8 cellular contexts compared by ENCODE assay signal in genomic region chr11:115504279-115505158, GRCh38. TPM values are rescaled to one million over a fixed set of nuclear protein-coding genes. Genes with fewer than 3 reads are reported as not detected.
A peak's percentile ranks its signal among the peaks of the same experiment; 100 is the strongest.
DNase-seq lines count a peak whose midpoint lies in the region; ATAC-seq, FAIRE-seq and TF ChIP-seq lines count a peak whose summit lies in the region.

TSS of gene CADM1 (minus strand) at chr11:115504415.

- no peaks in the 10 kb centered on the region for H3K36me3 Mint-ChIP-seq in CD8-positive, alpha-beta memory T cell
- no peaks in the 10 kb centered on the region for H3K36me3 Mint-ChIP-seq in T-helper 2 cell treated with Interferon-gamma antibody and Interleukin-4, amounts not matched to agents 5 μg/mL and 100 μg/mL, for 36 hours (ENCODE audit: low read depth)

- H3K27me3 ChIP-seq in CD8-positive, alpha-beta memory T cell (ENCODE audit: insufficient read depth, low read length, poor library complexity, severe bottlenecking): peaks cover 25% of the 10 kb centered on the region
- H3K27me3 ChIP-seq in K562 (ENCODE audit: control insufficient read depth in 2 of 2, insufficient read depth in 2 of 2, low read length in 2 of 2): peaks cover 0 to 5% of the 10 kb centered on the region in 2 experiments; a peak in 1 of 5 replicates

- H3K79me2 ChIP-seq in K562 (ENCODE audit: control insufficient read depth, insufficient read depth, low read length): no peaks in the 10 kb centered on the region

- H3K4me3 ChIP-seq in CD8-positive, alpha-beta memory T cell (ENCODE audit: low read length): peak within 1 kb of the TSS; percentile 74
- no peak within 1 kb of the TSS for H3K4me3 ChIP-seq in K562

- peak; percentile 90 for ATAC-seq in GM21723 (IDR thresholded peaks at IDR 0.05; ENCODE audit: unreplicated experiment)
- ATAC-seq in K562: peak; percentile 99

- H3K4me3 Mint-ChIP-seq in CD8-positive, alpha-beta memory T cell: peak within 1 kb of the TSS; percentile 78 to 93 (median 91)
- H3K4me3 Mint-ChIP-seq in T-helper 2 cell treated with Interferon-gamma antibody and Interleukin-4, amounts not matched to agents 5 μg/mL and 100 μg/mL, for 36 hours: peak within 1 kb of the TSS; percentile 64

- DNase-seq in CD8-positive, alpha-beta memory T cell: peak; percentile 43 to 88 (median 79)
- DNase-seq in NCI-H1417 (lab: John Stamatoyannopoulos, UW) (peak; percentile 97 to 99 (median 99)), K562 (ENCODE audit: extremely low read depth in 1 of 4, low spot score in 3 of 4) (peak; percentile 17 to 84 (median 76)), hypothalamus (lab: John Stamatoyannopoulos, UW) (peak; percentile 77 to 99 (median 97)), putamen (ENCODE audit: low spot score) (peak; percentile 98), urothelium cell line (ENCODE audit: low spot score) (peak; percentile 98)
- DNase-seq in T-helper 2 cell treated with Interferon-gamma antibody and Interleukin-4, amounts not matched to agents 5 μg/mL and 100 μg/mL, for 36 hours (ENCODE audit: low spot score): peak; percentile 63

- WGBS in K562 (ENCODE audit: insufficient coverage, low coverage, missing lambda C conversion rate): 28% methylated on average over 36 of the region's 76 CpGs

- TF ChIP-seq CTCF in K562 (IDR thresholded peaks at IDR 0.05 in 2 of 3, conservative IDR thresholded peaks at IDR 0.05 in 1 of 3; ENCODE audit: insufficient read depth in 2 of 3, low read depth in 1 of 3, low read length in 3 of 3): peak in 2 of 3 experiments; percentile 26 to 30; a peak in 4 of 6 replicates

- BruUV-seq in K562 (replicated peaks; lab: Mats Ljungman, UMichigan): no TSS peak

- CTCF ChIA-PET in CD8-positive, alpha-beta memory T cell (lab: Charles Lee): interaction anchor here (1.4 kb wide), 1 partner anchor 14 kb away, joined by 3 read pairs; no protein-coding TSS in a partner anchor
- CTCF ChIA-PET in K562 (lab: Yijun Ruan, JAX; ENCODE audit: low intra/inter-chr PET ratio): no interaction called here

- H3K4me2 ChIP-seq in K562 (ENCODE audit: insufficient read depth, low read length): no peak within 1 kb of the TSS

- no peaks in the 10 kb centered on the region for H3K9me3 ChIP-seq in CD8-positive, alpha-beta memory T cell (ENCODE audit: low read length)
- H3K9me3 ChIP-seq in K562 (replicated peaks; ENCODE audit: control insufficient read depth, insufficient read depth, low read depth, low read length): no peaks in the 10 kb centered on the region

- no peaks in the 10 kb centered on the region; the same call in 1 of the 2 replicates for H4K20me1 ChIP-seq in K562 (replicated peaks; ENCODE audit: control insufficient read depth, insufficient read depth, low read length)

- H3K27me3 Mint-ChIP-seq in CD8-positive, alpha-beta memory T cell: peaks cover 24 to 37% of the 10 kb centered on the region in 2 donors
- H3K27me3 Mint-ChIP-seq in T-helper 2 cell treated with Interferon-gamma antibody and Interleukin-4, amounts not matched to agents 5 μg/mL and 100 μg/mL, for 36 hours (ENCODE audit: low read depth): peaks cover 36% of the 10 kb centered on the region

- no peak within 1 kb of the TSS for H3K27ac ChIP-seq in CD8-positive, alpha-beta memory T cell (ENCODE audit: low read depth, low read length)
- H3K27ac ChIP-seq in K562 (ENCODE audit: extremely low read depth, low read depth, low read length): no peak within 1 kb of the TSS

- H3K4me1 ChIP-seq in CD8-positive, alpha-beta memory T cell (ENCODE audit: insufficient read depth, low read length): peaks cover 26% of the 10 kb centered on the region
- H3K4me1 ChIP-seq in K562 (replicated peaks in 1 of 2; ENCODE audit: control insufficient read depth in 2 of 2, insufficient read depth in 2 of 2, low read length in 2 of 2): peaks cover 0 to 9% of the 10 kb centered on the region in 2 experiments; a peak in 2 of 5 replicates

- peak within 1 kb of the TSS; percentile 47 to 90 (median 66) for H3K27ac Mint-ChIP-seq in CD8-positive, alpha-beta memory T cell
- no peak within 1 kb of the TSS for H3K27ac Mint-ChIP-seq in T-helper 2 cell treated with Interferon-gamma antibody and Interleukin-4, amounts not matched to agents 5 μg/mL and 100 μg/mL, for 36 hours

- TF ChIP-seq RAD21 in K562 (CRISPR knock-in tag; conservative IDR thresholded peaks at IDR 0.05 in 1 of 2, IDR thresholded peaks at IDR 0.05 in 1 of 2): no peak

- POLR2A ChIA-PET in CD8-positive, alpha-beta memory T cell (lab: Charles Lee): no interaction called here
- POLR2A ChIA-PET in K562 (lab: Yijun Ruan, JAX): interaction anchor here (1.0 kb wide), 1 partner anchor 17 kb away, joined by 3 read pairs; no protein-coding TSS in a partner anchor

- no peak for TF ChIP-seq EP300 in K562 (IDR thresholded peaks at IDR 0.05; ENCODE audit: low read length)

- no peak for FAIRE-seq in K562 (lab: Jason Lieb, UNC)
- peak; percentile 92 for FAIRE-seq in urothelium cell line (lab: Jason Lieb, UNC)

- peaks cover 0 to 3% (median 0%) of the 10 kb centered on the region in 5 donors for H3K9me3 Mint-ChIP-seq in CD8-positive, alpha-beta memory T cell
- no peaks in the 10 kb centered on the region for H3K9me3 Mint-ChIP-seq in T-helper 2 cell treated with Interferon-gamma antibody and Interleukin-4, amounts not matched to agents 5 μg/mL and 100 μg/mL, for 36 hours

- H3K9ac ChIP-seq in K562 (ENCODE audit: insufficient read depth in 1 of 2, low read depth in 2 of 2, low read length in 2 of 2): no peak within 1 kb of the TSS

- H3K36me3 ChIP-seq in CD8-positive, alpha-beta memory T cell (ENCODE audit: insufficient read depth, low read length): no peaks in the 10 kb centered on the region
- H3K36me3 ChIP-seq in K562 (ENCODE audit: control insufficient read depth, insufficient read depth, low read length): no peaks in the 10 kb centered on the region

- intact Hi-C loops in K562 (cut with micrococcal nuclease): no loop called here

- H3K9me1 ChIP-seq in K562 (ENCODE audit: control insufficient read depth, insufficient read depth, low read length): no peaks in the 10 kb centered on the region

- peaks cover 8 to 18% (median 12%) of the 10 kb centered on the region in 3 donors for H3K4me1 Mint-ChIP-seq in CD8-positive, alpha-beta memory T cell
- H3K4me1 Mint-ChIP-seq in T-helper 2 cell treated with Interferon-gamma antibody and Interleukin-4, amounts not matched to agents 5 μg/mL and 100 μg/mL, for 36 hours (ENCODE audit: low read depth): peaks cover 5% of the 10 kb centered on the region

- no peak for TF ChIP-seq POLR2A in K562 (conservative IDR thresholded peaks at IDR 0.05)

- in situ Hi-C loops in K562 (cut with MboI): no loop called here

- 0 out of 2 replicates have a peak within 1 kb of the TSS, but pooled peaks have one; percentile 40 for H2AFZ ChIP-seq in K562 (ENCODE audit: low read depth, low read length)

TF ChIP-seq in K562, 482 proteins besides CTCF, POLR2A, EP300 and RAD21 (continues in another document):
- no peak for TF ChIP-seq ESRRA (IDR thresholded peaks at IDR 0.05; ENCODE audit: borderline replicate concordance, low read depth)
- no peak for TF ChIP-seq ARID4B (CRISPR knock-in tag; IDR thresholded peaks at IDR 0.05)
- no peak for TF ChIP-seq FOXM1 (IDR thresholded peaks at IDR 0.05; ENCODE audit: low read depth)
- no peak for TF ChIP-seq FOXM1 (CRISPR knock-in tag; IDR thresholded peaks at IDR 0.05; ENCODE audit: low read depth)

RNA-seq across cellular contexts. Expression of gene CADM1, which starts in this region (rescaled TPM):
- 1 to 10 TPM in 1 of 2 experiments, under 1 TPM in 1; 0.90 to 1.1 TPM for total RNA-seq in CD8-positive, alpha-beta memory T cell
- polyA plus RNA-seq in CD8-positive, alpha-beta memory T cell: 2.7 TPM
- not detected in 2 replicates for total RNA-seq in K562 (2011; cell fraction: chromatin; rRNA removed; ENCODE audit: low replicate concordance)
- total RNA-seq in K562 (2011; cell fraction: nucleolus; rRNA removed): not detected in 2 replicates
- not detected in 2 replicates for total RNA-seq in K562 (2011; cell fraction: nucleoplasm; rRNA removed)
- not detected in 2 replicates for total RNA-seq in K562 (2014; rRNA removed)
- not detected in 2 replicates for total RNA-seq in K562 (2014; rRNA removed; fragmentation: Illumina TruSeq; extraction: Trizol)
- not detected in 2 replicates for total RNA-seq in K562 (2015; rRNA removed; fragmentation: Illumina TruSeq; extraction: Trizol)
- 0.22 and 0.42 TPM in 2 replicates for total RNA-seq in K562 (2021)
- not detected in 2 replicates for polyA plus RNA-seq in K562 (2011; rRNA removed)
- polyA plus RNA-seq in K562 (2011; cell fraction: cytosol; rRNA removed): not detected in 2 replicates
- polyA plus RNA-seq in K562 (2011; cell fraction: nucleus; rRNA removed): not detected in 2 replicates
- 0.01 TPM in 1 of 2 replicates, not detected in the other for polyA plus RNA-seq in K562 (2012)
- polyA plus RNA-seq in K562 (2014; fragmentation: Illumina TruSeq; extraction: Trizol): not detected in 2 replicates
- not detected for polyA plus RNA-seq in K562 (2014; fragmentation: Nextera tagmentation; extraction: Ambion mirVana)
- not detected in 2 replicates for polyA plus RNA-seq in K562 (2014; rRNA removed)
- not detected in 2 replicates for polyA minus RNA-seq in K562 (2011; rRNA and poly(A)+ RNA removed)
- not detected in 2 replicates for polyA minus RNA-seq in K562 (2011; cell fraction: cytosol; rRNA and poly(A)+ RNA removed)
- not detected in 2 replicates for polyA minus RNA-seq in K562 (2011; cell fraction: nucleus; rRNA and poly(A)+ RNA removed)

Comparison
In these comparisons a context has a peak if more than half of its experiments do, and no peak if none do; other contexts are left out.
1. Peak in DNase-seq and ATAC-seq in K562; RNA of the gene not detected or under 1 TPM.